Comparison of ENCODE assay signal across 9 cellular contexts in the genomic region with DNA sequence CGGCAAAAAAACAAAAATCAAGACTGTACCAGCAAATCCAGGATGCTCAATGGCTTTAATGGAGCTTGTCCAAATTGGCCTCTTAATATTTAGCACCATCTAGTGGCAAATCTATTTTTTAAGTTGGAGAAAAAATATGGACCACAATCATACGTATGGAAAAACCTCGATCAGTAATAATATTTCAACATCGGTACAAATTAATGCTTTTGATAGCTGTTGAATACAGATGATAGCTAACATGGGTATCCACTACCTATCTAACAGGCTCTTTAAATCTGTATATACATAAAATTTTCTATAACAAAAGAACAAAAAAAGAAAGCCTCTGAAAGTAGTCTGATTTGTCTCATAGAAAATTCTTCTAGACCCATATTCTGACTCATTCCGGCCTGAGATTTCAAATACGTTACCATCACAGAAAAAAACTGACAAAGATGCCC. TPM values are rescaled to one million over a fixed set of nuclear protein-coding genes. Genes with fewer than 3 reads are reported as not detected.
DNase-seq lines count a peak whose midpoint lies in the region; ATAC-seq, FAIRE-seq and TF ChIP-seq lines count a peak whose summit lies in the region.
"Had no signal": no experiment of that assay in that cellular context is flagged by ENCODE, and none has a peak within 500 bp of the region (broad histone marks: within the 10 kb centered on the region; RNA-seq: fewer than 3 reads in every experiment).

No MANE protein-coding gene starts in this region.

- no peak overlapping the region for H3K9ac ChIP-seq in HepG2 (ENCODE audit: insufficient read depth, low read depth, low read length)

- no peaks in the 10 kb centered on the region for H3K9me3 Mint-ChIP-seq in HFFc6
- peaks cover 25% of the 10 kb centered on the region for H3K9me3 Mint-ChIP-seq in WTC11

- H3K4me1 Mint-ChIP-seq in HFFc6 (ENCODE audit: low read depth) (peaks cover 70% of the 10 kb centered on the region), WTC11 (peaks cover 34% of the 10 kb centered on the region)

- H3K79me2 ChIP-seq in HepG2 (ENCODE audit: insufficient read depth, low read length): peaks cover 69% of the 10 kb centered on the region

- in situ Hi-C loops in HepG2 (cut with HindIII; ENCODE audit: extremely low pct_ligation_motif_present, low pct_unique_long_range_greater_than_20kb): loop anchor here (5.0 to 25.0 kb wide), 2 partner anchors 118 to 238 kb away; a partner anchor contains a TSS

- peak overlapping the region; percentile 64 for H3K27ac Mint-ChIP-seq in HFFc6
- no peak overlapping the region for H3K27ac Mint-ChIP-seq in WTC11
- H3K27ac Mint-ChIP-seq: T-helper 1 cell treated with Interleukin-12 subunit alpha and Interleukin-12 subunit beta and Interleukin-4 antibody, amounts not matched to agents 30 μg/mL and 1 μg/mL, for 36 hours had no signal

- no peaks in the 10 kb centered on the region for H3K9me3 ChIP-seq in HepG2 (ENCODE audit: low read length)
- no peaks in the 10 kb centered on the region for H3K9me3 ChIP-seq in upper lobe of left lung

- no peak overlapping the region for H3K4me3 ChIP-seq in bronchial epithelial cell (ENCODE audit: low read depth, low read length)
- no peak overlapping the region for H3K4me3 ChIP-seq in HepG2 (replicated peaks in 1 of 3; ENCODE audit: insufficient read depth in 1 of 3, low read depth in 2 of 3, low read length in 3 of 3)
- no peak overlapping the region for H3K4me3 ChIP-seq in upper lobe of left lung

- peak; percentile 92 for TF ChIP-seq CTCF in HFFc6 (IDR thresholded peaks at IDR 0.05)
- peak; percentile 49 for TF ChIP-seq CTCF in bronchial epithelial cell (IDR thresholded peaks at IDR 0.05; ENCODE audit: insufficient read depth, low read length, severe bottlenecking)
- TF ChIP-seq CTCF in HepG2 (CRISPR knock-in tag; IDR thresholded peaks at IDR 0.05): peak; percentile 76
- peak; percentile 37 to 76 (median 54) for TF ChIP-seq CTCF in upper lobe of left lung (IDR thresholded peaks at IDR 0.05)
- TF ChIP-seq CTCF in WTC11 (IDR thresholded peaks at IDR 0.05): no peak; the same call in 1 of the 2 replicates

- H3K27ac ChIP-seq in HepG2 (ENCODE audit: extremely low read length, insufficient read depth, low read length) (no peak overlapping the region), upper lobe of left lung (no peak overlapping the region)

- peak; percentile 78 for TF ChIP-seq RAD21 in HepG2 (CRISPR knock-in tag; IDR thresholded peaks at IDR 0.05)

- peak overlapping the region; percentile 36 for H3K4me3 Mint-ChIP-seq in HFFc6
- no peak overlapping the region for H3K4me3 Mint-ChIP-seq in WTC11
- H3K4me3 Mint-ChIP-seq: T-helper 1 cell treated with Interleukin-12 subunit alpha and Interleukin-12 subunit beta and Interleukin-4 antibody, amounts not matched to agents 30 μg/mL and 1 μg/mL, for 36 hours had no signal

- H3K4me1 ChIP-seq in HepG2 (ENCODE audit: insufficient read depth, low read length) (peaks cover 17% of the 10 kb centered on the region), upper lobe of left lung (no peaks in the 10 kb centered on the region)

- TF ChIP-seq POLR2A in HepG2 (IDR thresholded peaks at IDR 0.05; ENCODE audit: insufficient read depth in 1 of 2, low read depth in 2 of 2, low read length in 2 of 2) (no peak), upper lobe of left lung (IDR thresholded peaks at IDR 0.05) (no peak)

- CTCF ChIA-PET in HepG2 (lab: Yijun Ruan, JAX; ENCODE audit: low intra/inter-chr PET ratio, low total read pairs) (interaction anchor here (1.5 to 3.0 kb wide), 2 partner anchors 118 to 138 kb away, joined by 11 to 59 read pairs; a partner anchor contains a TSS), WTC11 (lab: Charles Lee) (interaction anchor here (0.5 to 4.9 kb wide), 20 partner anchors 13 to 759 kb away, joined by 3 to 95 read pairs (median 3); a partner anchor contains a TSS)

- no peak overlapping the region for H3K4me2 ChIP-seq in HepG2 (ENCODE audit: low read depth, low read length)

- no peak for TF ChIP-seq EP300 in HepG2 (IDR thresholded peaks at IDR 0.05; ENCODE audit: low read depth in 2 of 2, low read length in 2 of 2)
- no peak for TF ChIP-seq EP300 in HepG2 (CRISPR knock-in tag; IDR thresholded peaks at IDR 0.05; ENCODE audit: borderline replicate concordance)
- no peak for TF ChIP-seq EP300 in upper lobe of left lung (IDR thresholded peaks at IDR 0.05)

- H4K20me1 ChIP-seq in HepG2 (ENCODE audit: insufficient read depth, low read length): peaks cover 6% of the 10 kb centered on the region; the same call in 1 of the 2 replicates

- H3K27me3 Mint-ChIP-seq in HFFc6 (ENCODE audit: insufficient read depth) (no peaks in the 10 kb centered on the region), WTC11 (ENCODE audit: low read depth) (no peaks in the 10 kb centered on the region)

- FAIRE-seq in bronchial epithelial cell (lab: Jason Lieb, UNC): no peak
- no peak for FAIRE-seq in HepG2 (lab: Jason Lieb, UNC)

- H3K27me3 ChIP-seq in bronchial epithelial cell (ENCODE audit: control insufficient read depth, insufficient read depth, low read length) (no peaks in the 10 kb centered on the region), HepG2 (ENCODE audit: control insufficient read depth in 1 of 2, insufficient read depth in 2 of 2, low read length in 2 of 2) (no peaks in the 10 kb centered on the region), upper lobe of left lung (no peaks in the 10 kb centered on the region)

- intact Hi-C loops in HepG2 (cut with micrococcal nuclease; ENCODE audit: unreplicated experiment): loop anchor here (1.0 to 5.0 kb wide), 5 partner anchors 58 to 243 kb away; no protein-coding TSS in a partner anchor

- peak; percentile 82 for DNase-seq in DMS 273 (lab: John Stamatoyannopoulos, UW; ENCODE audit: unreplicated experiment)
- peak; percentile 69 for DNase-seq in HFFc6
- DNase-seq in NCI-H526 treated with DMSO at 0.1 percent for 48 hours (lab: John Stamatoyannopoulos, UW): peak; percentile 50
- DNase-seq in bronchial epithelial cell (ENCODE audit: low read depth): peak; percentile 72
- peak; percentile 46 for DNase-seq in HepG2 (ENCODE audit: low spot score)
- DNase-seq in upper lobe of left lung: no peak
- DNase-seq in WTC11 (ENCODE audit: low spot score): no peak

- no TSS peak for BruUV-seq in HepG2 (replicated peaks; lab: Mats Ljungman, UMichigan)

- ATAC-seq in HepG2: 0 out of 3 replicates have a peak, but pooled peaks have one; percentile 38
- ATAC-seq in upper lobe of left lung (ENCODE audit: low FRiP score in 2 of 2): peak in 1 of 2 donors; percentile 89
- ATAC-seq in WTC11: no peak
- no peak for ATAC-seq in GM18861 (IDR thresholded peaks at IDR 0.05; ENCODE audit: unreplicated experiment)

- no peaks in the 10 kb centered on the region for H3K36me3 ChIP-seq in bronchial epithelial cell (ENCODE audit: control insufficient read depth, insufficient read depth, low read length)
- H3K36me3 ChIP-seq in HepG2 (replicated peaks in 1 of 2; ENCODE audit: control insufficient read depth in 1 of 2, insufficient read depth in 2 of 2, low read length in 2 of 2): peaks cover 1 to 4% of the 10 kb centered on the region in 2 experiments; a peak in 4 of 5 replicates
- peaks cover 0 to 4% (median 0%) of the 10 kb centered on the region in 4 donors for H3K36me3 ChIP-seq in upper lobe of left lung

- no peak overlapping the region for H2AFZ ChIP-seq in HepG2 (ENCODE audit: low read length)

- POLR2A ChIA-PET in HepG2 (lab: Yijun Ruan, JAX) (interaction anchor here (0.9 to 4.0 kb wide), 3 partner anchors 61 to 118 kb away, joined by 3 to 39 read pairs (median 3); a partner anchor contains a TSS), WTC11 (lab: Charles Lee) (interaction anchor here (1.9 kb wide), 1 partner anchor 117 kb away, joined by 6 read pairs; a partner anchor contains a TSS)

- WGBS in HepG2 (ENCODE audit: low lambda C conversion rate): 59% methylated on average over 6 of the region's 6 CpGs
- 22 to 30% methylated on average over 6 of the region's 6 CpGs for whole genome bisulfite sequencing in upper lobe of left lung, 2 donors

- H3K36me3 Mint-ChIP-seq in HFFc6 (ENCODE audit: low read depth) (peaks cover 16% of the 10 kb centered on the region), WTC11 (peaks cover 21% of the 10 kb centered on the region)

RNA-seq across cellular contexts. Expression of a gene that starts 29.2 kb away (rescaled TPM):
- 10 to 100 TPM; 52.5 to 61.5 (median 57.3) TPM for total RNA-seq in HFFc6 (2021; fragmentation: NEBNext Ultra II Directional; extraction: Animal tissue kit (Norgen Biotek cat#: 25700))
- 41.6 and 50.0 TPM in 2 replicates for total RNA-seq in bronchial epithelial cell
- total RNA-seq in HepG2 (2016; rRNA removed; fragmentation: Illumina TruSeq; extraction: Trizol): 65.7 and 73.8 TPM in 2 replicates
- 55.7 and 58.2 TPM in 2 replicates for total RNA-seq in HepG2 (2016; cell fraction: cytosol; rRNA removed; fragmentation: Illumina TruSeq; extraction: Trizol; ENCODE audit: low read depth)
- total RNA-seq in HepG2 (2016; cell fraction: insoluble cytoplasmic fraction; rRNA removed; fragmentation: Illumina TruSeq; extraction: Trizol): 70.5 and 77.2 TPM in 2 replicates
- total RNA-seq in HepG2 (2016; cell fraction: membrane; rRNA removed; fragmentation: Illumina TruSeq; extraction: Trizol): 72.3 and 77.3 TPM in 2 replicates
- total RNA-seq in HepG2 (2016; cell fraction: nucleus; rRNA removed; fragmentation: Illumina TruSeq; extraction: Trizol): 76.7 and 96.2 TPM in 2 replicates
- 32.1 and 33.2 TPM in 2 replicates for polyA plus RNA-seq in HepG2 (2011; rRNA removed)
- 26.3 and 35.6 TPM in 2 replicates for polyA plus RNA-seq in HepG2 (2011; cell fraction: cytosol; rRNA removed)
- polyA plus RNA-seq in HepG2 (2011; cell fraction: nucleus; rRNA removed): 25.4 and 32.3 TPM in 2 replicates
- 50.0 and 53.2 TPM in 2 replicates for polyA plus RNA-seq in HepG2 (2012)
- 44.5 and 61.1 TPM in 2 replicates for polyA plus RNA-seq in HepG2 (2016; cell fraction: cytosol; fragmentation: Illumina TruSeq; extraction: Trizol; ENCODE audit: low read depth)
- polyA plus RNA-seq in HepG2 (2016; cell fraction: insoluble cytoplasmic fraction; fragmentation: Illumina TruSeq; extraction: Trizol; ENCODE audit: low read depth): 79.5 and 94.9 TPM in 2 replicates
- 74.5 and 82.3 TPM in 2 replicates for polyA plus RNA-seq in HepG2 (2016; cell fraction: membrane; fragmentation: Illumina TruSeq; extraction: Trizol; ENCODE audit: low read depth)
- polyA plus RNA-seq in HepG2 (2016; cell fraction: nucleus; fragmentation: Illumina TruSeq; extraction: Trizol; ENCODE audit: insufficient read depth, low read depth): 75.3 and 81.4 TPM in 2 replicates
- polyA minus RNA-seq in HepG2 (2011; rRNA and poly(A)+ RNA removed; ENCODE audit: low replicate concordance): 53.0 and 124 TPM in 2 replicates
- polyA minus RNA-seq in HepG2 (2011; cell fraction: cytosol; rRNA and poly(A)+ RNA removed): 14.2 and 15.8 TPM in 2 replicates
- 105 and 106 TPM in 2 replicates for polyA minus RNA-seq in HepG2 (2011; cell fraction: nucleus; rRNA and poly(A)+ RNA removed)
- 10 to 100 TPM; 37.5 to 65.9 (median 44.9) TPM for total RNA-seq in upper lobe of left lung
- 132 to 148 TPM (median 146 TPM) in 3 replicates for total RNA-seq in WTC11 (2021)

RNA-seq across cellular contexts. Expression of a gene that starts 58.4 kb away (rescaled TPM):
- total RNA-seq in HFFc6 (2021; fragmentation: NEBNext Ultra II Directional; extraction: Animal tissue kit (Norgen Biotek cat#: 25700)): 10 to 100 TPM; 29.0 to 43.9 (median 36.0) TPM
- 29.7 and 39.4 TPM in 2 replicates for total RNA-seq in bronchial epithelial cell
- total RNA-seq in HepG2 (2016; rRNA removed; fragmentation: Illumina TruSeq; extraction: Trizol): 64.2 and 95.5 TPM in 2 replicates
- 21.9 and 23.4 TPM in 2 replicates for total RNA-seq in HepG2 (2016; cell fraction: cytosol; rRNA removed; fragmentation: Illumina TruSeq; extraction: Trizol; ENCODE audit: low read depth)
- 67.8 and 102 TPM in 2 replicates for total RNA-seq in HepG2 (2016; cell fraction: insoluble cytoplasmic fraction; rRNA removed; fragmentation: Illumina TruSeq; extraction: Trizol)
- 20.5 and 21.4 TPM in 2 replicates for total RNA-seq in HepG2 (2016; cell fraction: membrane; rRNA removed; fragmentation: Illumina TruSeq; extraction: Trizol)
- total RNA-seq in HepG2 (2016; cell fraction: nucleus; rRNA removed; fragmentation: Illumina TruSeq; extraction: Trizol): 27.3 and 29.0 TPM in 2 replicates
- polyA plus RNA-seq in HepG2 (2011; rRNA removed): 34.5 and 39.2 TPM in 2 replicates
- polyA plus RNA-seq in HepG2 (2011; cell fraction: cytosol; rRNA removed): 47.8 and 49.9 TPM in 2 replicates
- 12.4 and 14.9 TPM in 2 replicates for polyA plus RNA-seq in HepG2 (2011; cell fraction: nucleus; rRNA removed)
- 44.0 and 55.0 TPM in 2 replicates for polyA plus RNA-seq in HepG2 (2012)
- polyA plus RNA-seq in HepG2 (2016; cell fraction: cytosol; fragmentation: Illumina TruSeq; extraction: Trizol; ENCODE audit: low read depth): 24.0 and 27.8 TPM in 2 replicates
- 114 and 128 TPM in 2 replicates for polyA plus RNA-seq in HepG2 (2016; cell fraction: insoluble cytoplasmic fraction; fragmentation: Illumina TruSeq; extraction: Trizol; ENCODE audit: low read depth)
- 19.9 and 21.4 TPM in 2 replicates for polyA plus RNA-seq in HepG2 (2016; cell fraction: membrane; fragmentation: Illumina TruSeq; extraction: Trizol; ENCODE audit: low read depth)
- polyA plus RNA-seq in HepG2 (2016; cell fraction: nucleus; fragmentation: Illumina TruSeq; extraction: Trizol; ENCODE audit: insufficient read depth, low read depth): 45.1 and 49.9 TPM in 2 replicates
- 29.9 and 40.1 TPM in 2 replicates for polyA minus RNA-seq in HepG2 (2011; rRNA and poly(A)+ RNA removed; ENCODE audit: low replicate concordance)
- polyA minus RNA-seq in HepG2 (2011; cell fraction: cytosol; rRNA and poly(A)+ RNA removed): 17.3 and 18.1 TPM in 2 replicates
- polyA minus RNA-seq in HepG2 (2011; cell fraction: nucleus; rRNA and poly(A)+ RNA removed): 9.5 and 12.1 TPM in 2 replicates
- 100 to 1,000 TPM in 5 of 6 donors, 10 to 100 TPM in 1; 77.5 to 112 (median 105) TPM for total RNA-seq in upper lobe of left lung
- 31.9 to 35.5 TPM (median 33.7 TPM) in 3 replicates for total RNA-seq in WTC11 (2021)

Comparison
In these comparisons a context has a peak if more than half of its experiments do, and no peak if none do; other contexts are left out.
1. DNase-seq: peak in DMS 273 (single experiment), HFFc6 (single experiment), NCI-H526 treated with DMSO at 0.1 percent for 48 hours (single experiment), bronchial epithelial cell (single experiment) and HepG2 (single experiment); none in upper lobe of left lung (0 of 2) and WTC11 (single experiment).